In the genomic region with DNA sequence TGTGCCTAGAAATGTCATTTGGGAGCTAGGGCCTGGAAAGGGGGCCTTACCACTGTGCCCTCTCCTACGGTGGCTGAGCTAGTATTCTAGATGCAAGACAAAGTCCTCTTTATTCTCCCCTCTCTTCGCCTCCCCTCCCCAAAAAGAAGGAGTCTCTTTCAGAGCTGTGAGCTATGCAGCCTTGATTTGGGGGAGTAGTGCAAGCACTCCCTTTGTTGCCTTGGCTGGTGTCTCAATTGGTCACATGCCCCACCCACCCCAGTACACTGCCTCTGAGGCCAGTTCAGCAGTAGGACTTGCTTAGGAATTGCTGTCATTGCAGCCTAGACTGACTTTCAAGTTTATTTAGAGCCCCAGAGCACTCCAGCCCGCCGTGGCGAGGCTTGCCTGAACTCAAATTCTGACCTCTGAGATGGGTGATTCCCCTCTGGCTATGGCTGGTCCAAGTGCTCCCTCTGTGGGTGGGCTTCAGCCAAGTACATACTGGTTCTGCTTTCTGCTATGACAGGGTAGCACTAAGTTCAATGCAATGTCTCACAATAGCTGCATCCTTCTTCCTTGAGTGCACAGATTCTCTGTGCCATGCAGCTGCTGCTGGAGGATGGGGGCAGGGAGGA, we compare ENCODE assay signal across 9 cellular contexts. TPM values are rescaled to one million over a fixed set of nuclear protein-coding genes. Genes with fewer than 3 reads are reported as not detected.
A peak's percentile ranks its signal among the peaks of the same experiment; 100 is the strongest.
DNase-seq lines count a peak whose midpoint lies in the region; ATAC-seq and TF ChIP-seq lines count a peak whose summit lies in the region.
"Had no signal": no experiment of that assay in that cellular context is flagged by ENCODE, and none has a peak within 500 bp of the region (broad histone marks: within the 10 kb centered on the region; RNA-seq: fewer than 3 reads in every experiment).

No MANE protein-coding gene starts in this region.

- peaks cover 2% of the 10 kb centered on the region for H3K36me3 Mint-ChIP-seq in activated naive CD8-positive, alpha-beta T cell treated with anti-CD3 and anti-CD28 coated beads, Interleukin-2, amount 50 U/mL, for 24 hours (ENCODE audit: low read depth)
- H3K36me3 Mint-ChIP-seq in neural progenitor cell: no peaks in the 10 kb centered on the region

- H4K20me1 ChIP-seq in MM.1S (ENCODE audit: insufficient read depth, low read length) (no peaks in the 10 kb centered on the region), neural progenitor cell (ENCODE audit: low read depth) (no peaks in the 10 kb centered on the region)

- no peaks in the 10 kb centered on the region for H3K9me3 ChIP-seq in HAP-1
- no peaks in the 10 kb centered on the region for H3K9me3 ChIP-seq in MM.1S (replicated peaks; ENCODE audit: insufficient read depth, low read length)
- H3K9me3 ChIP-seq in neural progenitor cell (ENCODE audit: low read depth): no peaks in the 10 kb centered on the region

- H3K4me3 ChIP-seq in HAP-1 (no peak overlapping the region), MM.1S (ENCODE audit: low read length) (no peak overlapping the region), neural progenitor cell (no peak overlapping the region)
- H3K4me3 ChIP-seq: skin epidermis had no signal

- no peaks in the 10 kb centered on the region for H3K9me2 ChIP-seq in MM.1S (replicated peaks; ENCODE audit: insufficient read depth, low read length)

- H3K9me3 Mint-ChIP-seq in activated naive CD8-positive, alpha-beta T cell treated with anti-CD3 and anti-CD28 coated beads, Interleukin-2, amount 50 U/mL, for 24 hours: peaks cover 4% of the 10 kb centered on the region
- H3K9me3 Mint-ChIP-seq in neural progenitor cell: no peaks in the 10 kb centered on the region

- no peaks in the 10 kb centered on the region for H3F3A ChIP-seq in MM.1S (ENCODE audit: insufficient read depth, low read length)
- H3F3A ChIP-seq in neural progenitor cell (ENCODE audit: low read depth): no peaks in the 10 kb centered on the region

- H3K9ac ChIP-seq in MM.1S (ENCODE audit: low read length) (no peak overlapping the region), neural progenitor cell (no peak overlapping the region)

- no peak overlapping the region for H3K27ac Mint-ChIP-seq in activated naive CD8-positive, alpha-beta T cell treated with anti-CD3 and anti-CD28 coated beads, Interleukin-2, amount 50 U/mL, for 24 hours
- H3K27ac Mint-ChIP-seq in neural progenitor cell: no peak overlapping the region

- H3K4me2 ChIP-seq in MM.1S (ENCODE audit: low read depth, low read length) (no peak overlapping the region), neural progenitor cell (no peak overlapping the region)

- H2AFZ ChIP-seq in MM.1S (ENCODE audit: low read length): no peak overlapping the region
- H2AFZ ChIP-seq in neural progenitor cell (replicated peaks): no peak overlapping the region

- DNase-seq in Right ventricle myocardium inferior (ENCODE audit: missing footprints) (peak; percentile 60), Right ventricle myocardium superior (no peak), HAP-1 (ENCODE audit: low spot score in 2 of 2) (peak; percentile 12 to 43), MM.1S (peak; percentile 36), neural progenitor cell (ENCODE audit: low spot score) (peak; percentile 28), GM03348 (ENCODE audit: low spot score) (no peak), kidney glomerular epithelial cell (lab: John Stamatoyannopoulos, UW) (no peak)
- peak; percentile 56 for DNase-seq in activated naive CD8-positive, alpha-beta T cell treated with anti-CD3 and anti-CD28 coated beads, Interleukin-2, amount 50 U/mL, for 24 hours

- H3K4me1 ChIP-seq in HAP-1: no peaks in the 10 kb centered on the region
- no peaks in the 10 kb centered on the region for H3K4me1 ChIP-seq in MM.1S (ENCODE audit: low read length)
- no peaks in the 10 kb centered on the region for H3K4me1 ChIP-seq in neural progenitor cell

- H3K27me3 ChIP-seq in HAP-1 (ENCODE audit: low read depth) (0 out of 2 replicates have a peak, but pooled peaks cover 6% of the 10 kb centered on the region), MM.1S (replicated peaks; ENCODE audit: insufficient read depth, low read length) (no peaks in the 10 kb centered on the region), neural progenitor cell (no peaks in the 10 kb centered on the region)

- TF ChIP-seq CTCF in MM.1S (IDR thresholded peaks at IDR 0.05; ENCODE audit: low read length) (peak; percentile 39), neural progenitor cell (IDR thresholded peaks at IDR 0.05) (peak; percentile 30)

- no peaks in the 10 kb centered on the region for H3K36me3 ChIP-seq in HAP-1 (replicated peaks)
- H3K36me3 ChIP-seq in MM.1S (replicated peaks; ENCODE audit: insufficient read depth, low read length): no peaks in the 10 kb centered on the region
- no peaks in the 10 kb centered on the region for H3K36me3 ChIP-seq in neural progenitor cell

- in situ Hi-C loops in HAP-1 (cut with MboI; ENCODE audit: low sequenced_read_pairs): no loop called here

- no peak overlapping the region for H3K27ac ChIP-seq in MM.1S (ENCODE audit: low read length)
- no peak overlapping the region for H3K27ac ChIP-seq in neural progenitor cell
- H3K27ac ChIP-seq: skin epidermis had no signal

- ATAC-seq in Right ventricle myocardium inferior (no peak), Right ventricle myocardium superior (ENCODE audit: poor library complexity) (no peak)
- ATAC-seq in activated naive CD8-positive, alpha-beta T cell treated with anti-CD3 and anti-CD28 coated beads, Interleukin-2, amount 50 U/mL, for 24 hours: peak; percentile 95

- no peak overlapping the region for H3K4me3 Mint-ChIP-seq in activated naive CD8-positive, alpha-beta T cell treated with anti-CD3 and anti-CD28 coated beads, Interleukin-2, amount 50 U/mL, for 24 hours
- no peak overlapping the region for H3K4me3 Mint-ChIP-seq in neural progenitor cell

- intact Hi-C loops in Right ventricle myocardium inferior (cut with DNase I): no loop called here
- intact Hi-C loops in Right ventricle myocardium superior (cut with DNase I): no loop called here

- H3K4me1 Mint-ChIP-seq in activated naive CD8-positive, alpha-beta T cell treated with anti-CD3 and anti-CD28 coated beads, Interleukin-2, amount 50 U/mL, for 24 hours: peaks cover under 1% of the 10 kb centered on the region
- H3K4me1 Mint-ChIP-seq in neural progenitor cell: no peaks in the 10 kb centered on the region

- H3K27me3 Mint-ChIP-seq in activated naive CD8-positive, alpha-beta T cell treated with anti-CD3 and anti-CD28 coated beads, Interleukin-2, amount 50 U/mL, for 24 hours: peaks cover 10% of the 10 kb centered on the region
- no peaks in the 10 kb centered on the region for H3K27me3 Mint-ChIP-seq in neural progenitor cell (ENCODE audit: insufficient read depth, low read depth)

- H3K79me2 ChIP-seq in MM.1S (ENCODE audit: low read length) (no peaks in the 10 kb centered on the region), neural progenitor cell (ENCODE audit: low read depth) (no peaks in the 10 kb centered on the region)

RNA-seq across cellular contexts. Expression of a gene that starts 37.0 kb away (rescaled TPM):
- total RNA-seq in Right ventricle myocardium inferior: 4.0 TPM
- 3.7 TPM for total RNA-seq in Right ventricle myocardium superior
- 17.2 and 23.7 TPM in 2 replicates for total RNA-seq in neural progenitor cell (ENCODE audit: low replicate concordance)

Comparison
In these comparisons a context has a peak if more than half of its experiments do, and no peak if none do; other contexts are left out.
1. DNase-seq: peak in Right ventricle myocardium inferior (single experiment), HAP-1 (2 of 2), MM.1S (single experiment), activated naive CD8-positive, alpha-beta T cell treated with anti-CD3 and anti-CD28 coated beads, Interleukin-2, amount 50 U/mL, for 24 hours (single experiment) and neural progenitor cell (single experiment); none in Right ventricle myocardium superior (single experiment), GM03348 (single experiment) and kidney glomerular epithelial cell (single experiment).